ENCODE assay signal across 8 cellular contexts in the genomic region with DNA sequence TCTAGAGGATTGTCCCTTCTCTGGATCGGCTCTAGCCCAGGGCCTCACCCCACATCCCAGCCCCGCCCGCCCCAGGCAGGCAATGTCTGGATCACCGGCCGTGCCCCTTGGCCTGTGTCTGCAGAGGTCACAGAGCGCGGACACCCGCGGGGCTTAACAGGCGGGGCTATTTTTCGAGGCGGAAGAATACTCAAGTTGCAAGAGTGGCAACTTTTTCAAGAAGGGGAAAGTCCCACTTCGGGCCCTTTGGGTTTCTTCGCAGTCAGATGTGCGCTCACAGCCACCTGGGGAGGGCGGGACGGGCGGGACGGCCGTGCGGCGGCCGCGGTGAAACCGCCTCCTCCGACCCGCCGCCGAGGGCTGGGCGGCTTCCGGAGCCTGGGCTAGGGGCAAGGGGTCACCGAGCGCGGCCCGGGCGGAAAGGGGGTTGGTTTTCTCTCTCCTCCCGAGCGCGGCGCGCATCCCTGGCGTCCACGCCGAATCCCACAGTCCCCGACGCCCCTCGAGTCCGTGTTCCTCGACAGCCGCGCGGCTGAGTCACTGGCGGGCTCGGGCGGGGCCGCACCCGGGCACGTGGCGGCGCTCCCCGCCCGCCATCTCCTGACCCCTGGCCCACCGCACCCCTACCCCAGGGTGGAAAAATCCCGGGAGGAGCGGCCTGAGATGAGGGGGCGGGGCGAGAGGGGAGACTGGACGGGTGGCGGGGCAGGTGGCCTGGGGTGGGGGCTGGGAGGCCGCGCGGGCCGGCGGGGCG. TPM values are rescaled to one million over a fixed set of nuclear protein-coding genes. Genes with fewer than 3 reads are reported as not detected.
DNase-seq lines count a peak whose midpoint lies in the region; ATAC-seq, FAIRE-seq and TF ChIP-seq lines count a peak whose summit lies in the region.

No MANE protein-coding gene starts in this region.

- peak overlapping the region; percentile 70 for H3K9ac ChIP-seq in H9 (ENCODE audit: extremely low read depth, insufficient read length, low read length)
- peak overlapping the region; percentile 84 for H3K9ac ChIP-seq in HepG2 (ENCODE audit: insufficient read depth, low read depth, low read length)

- no peak overlapping the region for H2BK12ac ChIP-seq in H9 (ENCODE audit: insufficient read length, low read depth, low read length)

- H3K4ac ChIP-seq in H9 (ENCODE audit: low read depth, low read length) = no peak overlapping the region

- TF ChIP-seq CTCF in H9 (conservative IDR thresholded peaks at IDR 0.05) (no peak), HepG2 (CRISPR knock-in tag; IDR thresholded peaks at IDR 0.05) (no peak; the same call in 1 of the 2 replicates)

- peak overlapping the region; percentile 70 to 100 (median 93) for H3K4me3 ChIP-seq in HepG2 (replicated peaks in 1 of 3; ENCODE audit: insufficient read depth in 1 of 3, low read depth in 2 of 3, low read length in 3 of 3)

- CTCF ChIA-PET in HepG2 (lab: Yijun Ruan, JAX; ENCODE audit: low intra/inter-chr PET ratio, low total read pairs) = no interaction called here

- POLR2A ChIA-PET in HepG2 (lab: Yijun Ruan, JAX) = interaction anchor here (2.1 to 10.0 kb wide), 4 partner anchors 10 to 48 kb away, joined by 8 to 273 read pairs (median 56); a partner anchor contains a TSS

- no peaks in the 10 kb centered on the region for H4K20me1 ChIP-seq in H9 (ENCODE audit: control insufficient read depth, insufficient read depth, insufficient read length)
- H4K20me1 ChIP-seq in HepG2 (ENCODE audit: insufficient read depth, low read length) = peaks cover 31% of the 10 kb centered on the region

- no peak for FAIRE-seq in HepG2 (lab: Jason Lieb, UNC)

- ATAC-seq in HepG2 = peak; percentile 39

- peaks cover 5% of the 10 kb centered on the region for H3K27me3 Mint-ChIP-seq in H9 (ENCODE audit: low read depth)
- no peaks in the 10 kb centered on the region for H3K27me3 Mint-ChIP-seq in activated CD4-positive, alpha-beta T cell treated with anti-CD3 and anti-CD28 coated beads, Interleukin-2, amount 10 ng/mL, durations not matched to agents 24 days and 14 days
- H3K27me3 Mint-ChIP-seq in dendritic cell treated with granulocyte-macrophage colony-stimulating factor and Interleukin-4, amounts not matched to agents 40 ng/mL and 50 ng/mL, for 4 days = no peaks in the 10 kb centered on the region

- H3K9me3 Mint-ChIP-seq in H9 = peaks cover 0 to 2% of the 10 kb centered on the region in 2 experiments; a peak in 2 of 5 replicates
- H3K9me3 Mint-ChIP-seq in activated CD4-positive, alpha-beta T cell treated with anti-CD3 and anti-CD28 coated beads, Interleukin-2, amount 10 ng/mL, durations not matched to agents 24 days and 14 days = no peaks in the 10 kb centered on the region
- no peaks in the 10 kb centered on the region for H3K9me3 Mint-ChIP-seq in dendritic cell treated with granulocyte-macrophage colony-stimulating factor and Interleukin-4, amounts not matched to agents 40 ng/mL and 50 ng/mL, for 4 days

- H3K4me1 ChIP-seq in H9 (ENCODE audit: insufficient read depth, low read length) = peaks cover 4% of the 10 kb centered on the region; the same call in 1 of the 2 replicates
- peaks cover 59% of the 10 kb centered on the region for H3K4me1 ChIP-seq in HepG2 (ENCODE audit: insufficient read depth, low read length)

- peak overlapping the region; percentile 82 to 95 for H3K4me3 Mint-ChIP-seq in H9
- peak overlapping the region; percentile 95 for H3K4me3 Mint-ChIP-seq in activated CD4-positive, alpha-beta T cell treated with anti-CD3 and anti-CD28 coated beads, Interleukin-2, amount 10 ng/mL, durations not matched to agents 24 days and 14 days
- H3K4me3 Mint-ChIP-seq in dendritic cell treated with granulocyte-macrophage colony-stimulating factor and Interleukin-4, amounts not matched to agents 40 ng/mL and 50 ng/mL, for 4 days = peak overlapping the region; percentile 84

- no peak; the same call in 1 of the 2 replicates for TF ChIP-seq RAD21 in HepG2 (CRISPR knock-in tag; IDR thresholded peaks at IDR 0.05)

- no peaks in the 10 kb centered on the region for H3K9me3 ChIP-seq in H9 (ENCODE audit: control insufficient read depth, low read depth, low read length)
- H3K9me3 ChIP-seq in HepG2 (ENCODE audit: low read length) = no peaks in the 10 kb centered on the region

- BruUV-seq in HepG2 (replicated peaks; lab: Mats Ljungman, UMichigan) = no TSS peak

- no peak overlapping the region for H2BK20ac ChIP-seq in H9 (ENCODE audit: low read depth, low read length, poor library complexity, severe bottlenecking)

- peaks cover 20 to 30% (median 26%) of the 10 kb centered on the region in 3 experiments for H3K36me3 Mint-ChIP-seq in H9 (ENCODE audit: insufficient read depth in 1 of 3, low read depth in 3 of 3)
- peaks cover 36% of the 10 kb centered on the region for H3K36me3 Mint-ChIP-seq in activated CD4-positive, alpha-beta T cell treated with anti-CD3 and anti-CD28 coated beads, Interleukin-2, amount 10 ng/mL, durations not matched to agents 24 days and 14 days (ENCODE audit: low read depth)
- H3K36me3 Mint-ChIP-seq in dendritic cell treated with granulocyte-macrophage colony-stimulating factor and Interleukin-4, amounts not matched to agents 40 ng/mL and 50 ng/mL, for 4 days (ENCODE audit: low read depth) = peaks cover 44% of the 10 kb centered on the region

- peaks cover 44 to 45% of the 10 kb centered on the region in 2 experiments for H3K4me1 Mint-ChIP-seq in H9
- peaks cover 40% of the 10 kb centered on the region for H3K4me1 Mint-ChIP-seq in activated CD4-positive, alpha-beta T cell treated with anti-CD3 and anti-CD28 coated beads, Interleukin-2, amount 10 ng/mL, durations not matched to agents 24 days and 14 days
- H3K4me1 Mint-ChIP-seq in dendritic cell treated with granulocyte-macrophage colony-stimulating factor and Interleukin-4, amounts not matched to agents 40 ng/mL and 50 ng/mL, for 4 days (ENCODE audit: low read depth) = peaks cover 56% of the 10 kb centered on the region

- no CpG with 5 or more reads among the region's 75 CpGs for WGBS in H9 (ENCODE audit: extremely low coverage, insufficient read length, low lambda C conversion rate)
- 2% methylated on average over 13 of the region's 75 CpGs for WGBS in HepG2 (ENCODE audit: low lambda C conversion rate)

- H3K36me3 ChIP-seq in HepG2 (replicated peaks in 1 of 2; ENCODE audit: control insufficient read depth in 1 of 2, insufficient read depth in 2 of 2, low read length in 2 of 2) = peaks cover 10 to 23% of the 10 kb centered on the region in 2 experiments

- in situ Hi-C loops in HepG2 (cut with HindIII; ENCODE audit: extremely low pct_ligation_motif_present, low pct_unique_long_range_greater_than_20kb) = no loop called here

- H3K27ac ChIP-seq in H9 (ENCODE audit: insufficient read length, low read depth, low read length) (peak overlapping the region; percentile 78), HepG2 (ENCODE audit: extremely low read length, insufficient read depth, low read length) (peak overlapping the region; percentile 99)

- peak; percentile 35 to 45 for TF ChIP-seq POLR2A in HepG2 (IDR thresholded peaks at IDR 0.05; ENCODE audit: insufficient read depth in 1 of 2, low read depth in 2 of 2, low read length in 2 of 2)

- H3K4me2 ChIP-seq in H9 (ENCODE audit: insufficient read depth, insufficient read length, low read length) (peak overlapping the region; percentile 72), HepG2 (ENCODE audit: low read depth, low read length) (peak overlapping the region; percentile 84)

- H3K18ac ChIP-seq in H9 (ENCODE audit: insufficient read length, low read depth, low read length) = peak overlapping the region; percentile 95

- peak overlapping the region; percentile 90 to 92 (median 91); a peak in 6 of 7 replicates for H3K27ac Mint-ChIP-seq in H9
- H3K27ac Mint-ChIP-seq in activated CD4-positive, alpha-beta T cell treated with anti-CD3 and anti-CD28 coated beads, Interleukin-2, amount 10 ng/mL, durations not matched to agents 24 days and 14 days = peak overlapping the region; percentile 99
- peak overlapping the region; percentile 90 for H3K27ac Mint-ChIP-seq in dendritic cell treated with granulocyte-macrophage colony-stimulating factor and Interleukin-4, amounts not matched to agents 40 ng/mL and 50 ng/mL, for 4 days

- intact Hi-C loops in activated CD4-positive, alpha-beta T cell treated with anti-CD3 and anti-CD28 coated beads, Interleukin-2, amount 10 ng/mL, durations not matched to agents 24 days and 14 days (cut with micrococcal nuclease) = loop anchor here (2.0 to 10.0 kb wide), 3 partner anchors 38 to 585 kb away; a partner anchor contains a TSS
- intact Hi-C loops in dendritic cell treated with granulocyte-macrophage colony-stimulating factor and Interleukin-4, amounts not matched to agents 40 ng/mL and 50 ng/mL, for 4 days (cut with micrococcal nuclease) = loop anchor here (5.0 kb wide), 2 partner anchors 38 to 42 kb away; a partner anchor contains a TSS
- intact Hi-C loops in HepG2 (cut with micrococcal nuclease; ENCODE audit: unreplicated experiment) = loop anchor here (1.0 to 5.0 kb wide), 2 partner anchors 18 to 42 kb away; a partner anchor contains a TSS

- DNase-seq in GF-D8 (lab: John Stamatoyannopoulos, UW) (peak; percentile 39), H9 (peak; percentile 84), NCI-H146 treated with DMSO at 0.1 percent for 48 hours (lab: John Stamatoyannopoulos, UW; ENCODE audit: unreplicated experiment) (peak; percentile 55), HepG2 (ENCODE audit: low spot score) (peak; percentile 82), NCI-H2029 (lab: John Stamatoyannopoulos, UW) (no peak)
- peak; percentile 93 for DNase-seq in activated CD4-positive, alpha-beta T cell treated with anti-CD3 and anti-CD28 coated beads, Interleukin-2, amount 10 ng/mL, durations not matched to agents 24 days and 14 days
- peak; percentile 60 to 73 for DNase-seq in stimulated activated CD4-positive, alpha-beta T cell treated with anti-CD3 and anti-CD28 coated beads, Interleukin-4, amount 100 ng/mL, for 48 hours (ENCODE audit: low read depth in 2 of 2)

- H2BK15ac ChIP-seq in H9 (ENCODE audit: low read depth, low read length) = no peak overlapping the region

- no peak overlapping the region for H2AFZ ChIP-seq in H9 (ENCODE audit: low read length)
- H2AFZ ChIP-seq in HepG2 (ENCODE audit: low read length) = no peak overlapping the region

- peaks cover 4% of the 10 kb centered on the region for H3K79me1 ChIP-seq in H9 (ENCODE audit: insufficient read depth, low read depth, low read length, poor library complexity, severe bottlenecking)

- no peak overlapping the region for H4K91ac ChIP-seq in H9 (ENCODE audit: insufficient read length, low read depth, low read length)

- H3K27me3 ChIP-seq in H9 (ENCODE audit: insufficient read depth, low read length) (no peaks in the 10 kb centered on the region), HepG2 (ENCODE audit: control insufficient read depth in 1 of 2, insufficient read depth in 2 of 2, low read length in 2 of 2) (no peaks in the 10 kb centered on the region; a peak in 1 of 5 replicates)

- H2AK5ac ChIP-seq in H9 (ENCODE audit: insufficient read length, low read length) = no peak overlapping the region

- H3K23me2 ChIP-seq in H9 (ENCODE audit: insufficient read length, low read depth, low read length, poor library complexity, severe bottlenecking) = peaks cover 23% of the 10 kb centered on the region

- no peak overlapping the region for H3K23ac ChIP-seq in H9 (ENCODE audit: insufficient read length, low read depth, low read length)

- no peak overlapping the region for H4K8ac ChIP-seq in H9 (replicated peaks; ENCODE audit: insufficient read length, low read depth, low read length)

- no peak overlapping the region for H3K56ac ChIP-seq in H9 (ENCODE audit: insufficient read length, low read depth, low read length)

- peak in 1 of 2 experiments; percentile 51; a peak in 1 of 4 replicates for TF ChIP-seq EP300 in HepG2 (IDR thresholded peaks at IDR 0.05; ENCODE audit: low read depth in 2 of 2, low read length in 2 of 2)
- peak; percentile 29; the same call in 1 of the 2 replicates for TF ChIP-seq EP300 in HepG2 (CRISPR knock-in tag; IDR thresholded peaks at IDR 0.05; ENCODE audit: borderline replicate concordance)

- H3K79me2 ChIP-seq in H9 (ENCODE audit: insufficient read depth, low read length) (peaks cover 13% of the 10 kb centered on the region; the same call in 1 of the 2 replicates), HepG2 (ENCODE audit: insufficient read depth, low read length) (peaks cover 48% of the 10 kb centered on the region)

- no peak overlapping the region for H2BK5ac ChIP-seq in H9 (ENCODE audit: insufficient read length, low read length)

- no peak overlapping the region for H3T11ph ChIP-seq in H9 (ENCODE audit: low read length)

- H4K5ac ChIP-seq in H9 (ENCODE audit: insufficient read length, low read depth, low read length) = no peak overlapping the region

- H2BK120ac ChIP-seq in H9 (ENCODE audit: low read depth, low read length, poor library complexity, severe bottlenecking) = no peak overlapping the region

- H3K14ac ChIP-seq in H9 (ENCODE audit: insufficient read depth, low read length) = peak overlapping the region; percentile 97

RNA-seq across cellular contexts. Expression of a gene that starts 1.2 kb away (rescaled TPM):
- total RNA-seq in H9 (2021) (1,149 and 1,217 TPM in 2 replicates), HepG2 (2016; rRNA removed; fragmentation: Illumina TruSeq; extraction: Trizol) (494 and 520 TPM in 2 replicates)
- 1,471 and 1,473 TPM in 2 replicates for total RNA-seq in activated CD4-positive, alpha-beta T cell treated with anti-CD3 and anti-CD28 coated beads, Interleukin-2, amount 10 ng/mL, durations not matched to agents 24 days and 14 days
- 274 and 364 TPM in 2 replicates for total RNA-seq in HepG2 (2016; cell fraction: cytosol; rRNA removed; fragmentation: Illumina TruSeq; extraction: Trizol; ENCODE audit: low read depth)
- total RNA-seq in HepG2 (2016; cell fraction: insoluble cytoplasmic fraction; rRNA removed; fragmentation: Illumina TruSeq; extraction: Trizol) = 482 and 502 TPM in 2 replicates
- 274 and 390 TPM in 2 replicates for total RNA-seq in HepG2 (2016; cell fraction: membrane; rRNA removed; fragmentation: Illumina TruSeq; extraction: Trizol)
- 166 and 182 TPM in 2 replicates for total RNA-seq in HepG2 (2016; cell fraction: nucleus; rRNA removed; fragmentation: Illumina TruSeq; extraction: Trizol)
- polyA plus RNA-seq in HepG2 (2011; rRNA removed) = 589 and 613 TPM in 2 replicates
- polyA plus RNA-seq in HepG2 (2011; cell fraction: cytosol; rRNA removed) = 590 and 702 TPM in 2 replicates
- 303 and 324 TPM in 2 replicates for polyA plus RNA-seq in HepG2 (2011; cell fraction: nucleus; rRNA removed)
- 507 and 533 TPM in 2 replicates for polyA plus RNA-seq in HepG2 (2012)
- 515 and 664 TPM in 2 replicates for polyA plus RNA-seq in HepG2 (2016; cell fraction: cytosol; fragmentation: Illumina TruSeq; extraction: Trizol; ENCODE audit: low read depth)
- 954 and 1,000 TPM in 2 replicates for polyA plus RNA-seq in HepG2 (2016; cell fraction: insoluble cytoplasmic fraction; fragmentation: Illumina TruSeq; extraction: Trizol; ENCODE audit: low read depth)
- polyA plus RNA-seq in HepG2 (2016; cell fraction: membrane; fragmentation: Illumina TruSeq; extraction: Trizol; ENCODE audit: low read depth) = 494 and 571 TPM in 2 replicates
- polyA plus RNA-seq in HepG2 (2016; cell fraction: nucleus; fragmentation: Illumina TruSeq; extraction: Trizol; ENCODE audit: insufficient read depth, low read depth) = 485 and 521 TPM in 2 replicates
- polyA minus RNA-seq in HepG2 (2011; rRNA and poly(A)+ RNA removed; ENCODE audit: low replicate concordance) = 456 and 623 TPM in 2 replicates
- polyA minus RNA-seq in HepG2 (2011; cell fraction: cytosol; rRNA and poly(A)+ RNA removed) = 408 and 605 TPM in 2 replicates
- 126 and 127 TPM in 2 replicates for polyA minus RNA-seq in HepG2 (2011; cell fraction: nucleus; rRNA and poly(A)+ RNA removed)

RNA-seq across cellular contexts. Expression of a gene that starts 1.4 kb away (rescaled TPM):
- total RNA-seq in H9 (2021) (20.7 and 25.4 TPM in 2 replicates), HepG2 (2016; rRNA removed; fragmentation: Illumina TruSeq; extraction: Trizol) (59.8 and 68.2 TPM in 2 replicates)
- total RNA-seq in activated CD4-positive, alpha-beta T cell treated with anti-CD3 and anti-CD28 coated beads, Interleukin-2, amount 10 ng/mL, durations not matched to agents 24 days and 14 days = 45.3 and 51.0 TPM in 2 replicates
- total RNA-seq in HepG2 (2016; cell fraction: cytosol; rRNA removed; fragmentation: Illumina TruSeq; extraction: Trizol; ENCODE audit: low read depth) = 28.3 and 29.6 TPM in 2 replicates
- 63.3 and 64.1 TPM in 2 replicates for total RNA-seq in HepG2 (2016; cell fraction: insoluble cytoplasmic fraction; rRNA removed; fragmentation: Illumina TruSeq; extraction: Trizol)
- 24.9 and 26.4 TPM in 2 replicates for total RNA-seq in HepG2 (2016; cell fraction: membrane; rRNA removed; fragmentation: Illumina TruSeq; extraction: Trizol)
- total RNA-seq in HepG2 (2016; cell fraction: nucleus; rRNA removed; fragmentation: Illumina TruSeq; extraction: Trizol) = 60.8 and 62.5 TPM in 2 replicates
- polyA plus RNA-seq in HepG2 (2011; rRNA removed) = 51.9 and 69.8 TPM in 2 replicates
- polyA plus RNA-seq in HepG2 (2011; cell fraction: cytosol; rRNA removed) = 25.2 and 41.5 TPM in 2 replicates
- polyA plus RNA-seq in HepG2 (2011; cell fraction: nucleus; rRNA removed) = 315 and 418 TPM in 2 replicates
- 30.6 and 32.9 TPM in 2 replicates for polyA plus RNA-seq in HepG2 (2012)
- 29.4 and 30.6 TPM in 2 replicates for polyA plus RNA-seq in HepG2 (2016; cell fraction: cytosol; fragmentation: Illumina TruSeq; extraction: Trizol; ENCODE audit: low read depth)
- polyA plus RNA-seq in HepG2 (2016; cell fraction: insoluble cytoplasmic fraction; fragmentation: Illumina TruSeq; extraction: Trizol; ENCODE audit: low read depth) = 80.8 and 89.8 TPM in 2 replicates
- 21.3 and 21.5 TPM in 2 replicates for polyA plus RNA-seq in HepG2 (2016; cell fraction: membrane; fragmentation: Illumina TruSeq; extraction: Trizol; ENCODE audit: low read depth)
- 236 and 244 TPM in 2 replicates for polyA plus RNA-seq in HepG2 (2016; cell fraction: nucleus; fragmentation: Illumina TruSeq; extraction: Trizol; ENCODE audit: insufficient read depth, low read depth)
- 27.3 and 88.8 TPM in 2 replicates for polyA minus RNA-seq in HepG2 (2011; rRNA and poly(A)+ RNA removed; ENCODE audit: low replicate concordance)
- polyA minus RNA-seq in HepG2 (2011; cell fraction: cytosol; rRNA and poly(A)+ RNA removed) = 6.0 and 7.5 TPM in 2 replicates
- polyA minus RNA-seq in HepG2 (2011; cell fraction: nucleus; rRNA and poly(A)+ RNA removed) = 27.0 and 31.7 TPM in 2 replicates

RNA-seq across cellular contexts. Expression of a gene that starts 9.4 kb away (rescaled TPM):
- total RNA-seq in H9 (2021) (134 and 135 TPM in 2 replicates), HepG2 (2016; rRNA removed; fragmentation: Illumina TruSeq; extraction: Trizol) (35.7 and 44.1 TPM in 2 replicates)
- total RNA-seq in activated CD4-positive, alpha-beta T cell treated with anti-CD3 and anti-CD28 coated beads, Interleukin-2, amount 10 ng/mL, durations not matched to agents 24 days and 14 days = 119 and 125 TPM in 2 replicates
- total RNA-seq in HepG2 (2016; cell fraction: cytosol; rRNA removed; fragmentation: Illumina TruSeq; extraction: Trizol; ENCODE audit: low read depth) = 16.6 and 21.0 TPM in 2 replicates
- 35.1 and 40.1 TPM in 2 replicates for total RNA-seq in HepG2 (2016; cell fraction: insoluble cytoplasmic fraction; rRNA removed; fragmentation: Illumina TruSeq; extraction: Trizol)
- total RNA-seq in HepG2 (2016; cell fraction: membrane; rRNA removed; fragmentation: Illumina TruSeq; extraction: Trizol) = 55.7 and 57.0 TPM in 2 replicates
- total RNA-seq in HepG2 (2016; cell fraction: nucleus; rRNA removed; fragmentation: Illumina TruSeq; extraction: Trizol) = 35.7 and 36.1 TPM in 2 replicates
- polyA plus RNA-seq in HepG2 (2011; rRNA removed) = 45.4 and 49.9 TPM in 2 replicates
- 56.8 and 59.9 TPM in 2 replicates for polyA plus RNA-seq in HepG2 (2011; cell fraction: cytosol; rRNA removed)
- polyA plus RNA-seq in HepG2 (2011; cell fraction: nucleus; rRNA removed) = 75.7 and 85.0 TPM in 2 replicates
- 54.2 and 62.3 TPM in 2 replicates for polyA plus RNA-seq in HepG2 (2012)
- 28.1 and 30.9 TPM in 2 replicates for polyA plus RNA-seq in HepG2 (2016; cell fraction: cytosol; fragmentation: Illumina TruSeq; extraction: Trizol; ENCODE audit: low read depth)
- 58.7 and 75.7 TPM in 2 replicates for polyA plus RNA-seq in HepG2 (2016; cell fraction: insoluble cytoplasmic fraction; fragmentation: Illumina TruSeq; extraction: Trizol; ENCODE audit: low read depth)
- 80.2 and 86.8 TPM in 2 replicates for polyA plus RNA-seq in HepG2 (2016; cell fraction: membrane; fragmentation: Illumina TruSeq; extraction: Trizol; ENCODE audit: low read depth)
- polyA plus RNA-seq in HepG2 (2016; cell fraction: nucleus; fragmentation: Illumina TruSeq; extraction: Trizol; ENCODE audit: insufficient read depth, low read depth) = 94.6 and 94.8 TPM in 2 replicates
- polyA minus RNA-seq in HepG2 (2011; rRNA and poly(A)+ RNA removed; ENCODE audit: low replicate concordance) = 83.4 and 279 TPM in 2 replicates
- polyA minus RNA-seq in HepG2 (2011; cell fraction: cytosol; rRNA and poly(A)+ RNA removed) = 40.3 and 46.3 TPM in 2 replicates
- 27.2 and 33.9 TPM in 2 replicates for polyA minus RNA-seq in HepG2 (2011; cell fraction: nucleus; rRNA and poly(A)+ RNA removed)

RNA-seq across cellular contexts. Expression of a gene that starts 9.7 kb away (rescaled TPM):
- total RNA-seq in H9 (2021) = 74.9 and 80.6 TPM in 2 replicates
- total RNA-seq in activated CD4-positive, alpha-beta T cell treated with anti-CD3 and anti-CD28 coated beads, Interleukin-2, amount 10 ng/mL, durations not matched to agents 24 days and 14 days = 104 and 106 TPM in 2 replicates
- total RNA-seq in HepG2 (2016; rRNA removed; fragmentation: Illumina TruSeq; extraction: Trizol) = 47.2 and 47.9 TPM in 2 replicates
- 22.1 and 25.5 TPM in 2 replicates for total RNA-seq in HepG2 (2016; cell fraction: cytosol; rRNA removed; fragmentation: Illumina TruSeq; extraction: Trizol; ENCODE audit: low read depth)
- 40.6 and 48.7 TPM in 2 replicates for total RNA-seq in HepG2 (2016; cell fraction: insoluble cytoplasmic fraction; rRNA removed; fragmentation: Illumina TruSeq; extraction: Trizol)
- total RNA-seq in HepG2 (2016; cell fraction: membrane; rRNA removed; fragmentation: Illumina TruSeq; extraction: Trizol) = 28.0 and 32.2 TPM in 2 replicates
- 21.3 and 23.1 TPM in 2 replicates for total RNA-seq in HepG2 (2016; cell fraction: nucleus; rRNA removed; fragmentation: Illumina TruSeq; extraction: Trizol)
- polyA plus RNA-seq in HepG2 (2011; rRNA removed) = 35.0 and 35.4 TPM in 2 replicates
- polyA plus RNA-seq in HepG2 (2011; cell fraction: cytosol; rRNA removed) = 31.3 and 45.3 TPM in 2 replicates
- 41.0 and 42.8 TPM in 2 replicates for polyA plus RNA-seq in HepG2 (2011; cell fraction: nucleus; rRNA removed)
- polyA plus RNA-seq in HepG2 (2012) = 19.7 and 27.6 TPM in 2 replicates
- 21.7 and 29.8 TPM in 2 replicates for polyA plus RNA-seq in HepG2 (2016; cell fraction: cytosol; fragmentation: Illumina TruSeq; extraction: Trizol; ENCODE audit: low read depth)
- polyA plus RNA-seq in HepG2 (2016; cell fraction: insoluble cytoplasmic fraction; fragmentation: Illumina TruSeq; extraction: Trizol; ENCODE audit: low read depth) = 44.9 and 50.2 TPM in 2 replicates
- polyA plus RNA-seq in HepG2 (2016; cell fraction: membrane; fragmentation: Illumina TruSeq; extraction: Trizol; ENCODE audit: low read depth) = 22.8 and 26.7 TPM in 2 replicates
- polyA plus RNA-seq in HepG2 (2016; cell fraction: nucleus; fragmentation: Illumina TruSeq; extraction: Trizol; ENCODE audit: insufficient read depth, low read depth) = 36.1 and 36.6 TPM in 2 replicates
- 77.5 and 91.1 TPM in 2 replicates for polyA minus RNA-seq in HepG2 (2011; rRNA and poly(A)+ RNA removed; ENCODE audit: low replicate concordance)
- 17.0 and 18.5 TPM in 2 replicates for polyA minus RNA-seq in HepG2 (2011; cell fraction: cytosol; rRNA and poly(A)+ RNA removed)
- 20.0 and 27.3 TPM in 2 replicates for polyA minus RNA-seq in HepG2 (2011; cell fraction: nucleus; rRNA and poly(A)+ RNA removed)

RNA-seq across cellular contexts. Expression of a gene that starts 17.4 kb away (rescaled TPM):
- total RNA-seq in H9 (2021) (not detected in 2 replicates), HepG2 (2016; rRNA removed; fragmentation: Illumina TruSeq; extraction: Trizol) (not detected in 2 replicates)
- not detected in 2 replicates for total RNA-seq in activated CD4-positive, alpha-beta T cell treated with anti-CD3 and anti-CD28 coated beads, Interleukin-2, amount 10 ng/mL, durations not matched to agents 24 days and 14 days
- total RNA-seq in HepG2 (2016; cell fraction: cytosol; rRNA removed; fragmentation: Illumina TruSeq; extraction: Trizol; ENCODE audit: low read depth) = not detected in 2 replicates
- total RNA-seq in HepG2 (2016; cell fraction: insoluble cytoplasmic fraction; rRNA removed; fragmentation: Illumina TruSeq; extraction: Trizol) = not detected in 2 replicates
- not detected in 2 replicates for total RNA-seq in HepG2 (2016; cell fraction: membrane; rRNA removed; fragmentation: Illumina TruSeq; extraction: Trizol)
- total RNA-seq in HepG2 (2016; cell fraction: nucleus; rRNA removed; fragmentation: Illumina TruSeq; extraction: Trizol) = not detected in 2 replicates
- polyA plus RNA-seq in HepG2 (2011; rRNA removed) = not detected in 2 replicates
- polyA plus RNA-seq in HepG2 (2011; cell fraction: cytosol; rRNA removed) = not detected in 2 replicates
- polyA plus RNA-seq in HepG2 (2011; cell fraction: nucleus; rRNA removed) = not detected in 2 replicates
- polyA plus RNA-seq in HepG2 (2012) = 0.35 and 0.58 TPM in 2 replicates
- polyA plus RNA-seq in HepG2 (2016; cell fraction: cytosol; fragmentation: Illumina TruSeq; extraction: Trizol; ENCODE audit: low read depth) = not detected in 2 replicates
- not detected in 2 replicates for polyA plus RNA-seq in HepG2 (2016; cell fraction: insoluble cytoplasmic fraction; fragmentation: Illumina TruSeq; extraction: Trizol; ENCODE audit: low read depth)
- polyA plus RNA-seq in HepG2 (2016; cell fraction: membrane; fragmentation: Illumina TruSeq; extraction: Trizol; ENCODE audit: low read depth) = not detected in 2 replicates
- polyA plus RNA-seq in HepG2 (2016; cell fraction: nucleus; fragmentation: Illumina TruSeq; extraction: Trizol; ENCODE audit: insufficient read depth, low read depth) = not detected in 2 replicates
- not detected in 2 replicates for polyA minus RNA-seq in HepG2 (2011; rRNA and poly(A)+ RNA removed; ENCODE audit: low replicate concordance)
- not detected in 2 replicates for polyA minus RNA-seq in HepG2 (2011; cell fraction: cytosol; rRNA and poly(A)+ RNA removed)
- not detected in 2 replicates for polyA minus RNA-seq in HepG2 (2011; cell fraction: nucleus; rRNA and poly(A)+ RNA removed)
